ENCODE assay signal across 9 cellular contexts in genomic region chr2:236607471-236608307, GRCh38. TPM values are rescaled to one million over a fixed set of nuclear protein-coding genes. Genes with fewer than 3 reads are reported as not detected.
A peak's percentile ranks its signal among the peaks of the same experiment; 100 is the strongest.
DNase-seq lines count a peak whose midpoint lies in the region; ATAC-seq and TF ChIP-seq lines count a peak whose summit lies in the region.
"Had no signal": no experiment of that assay in that cellular context is flagged by ENCODE, and none has a peak within 500 bp of the region (broad histone marks: within the 10 kb centered on the region; RNA-seq: fewer than 3 reads in every experiment).

No MANE protein-coding gene starts in this region.

- no peak for ATAC-seq in GM21737 (IDR thresholded peaks at IDR 0.05; ENCODE audit: unreplicated experiment)
- ATAC-seq in HG03571 (IDR thresholded peaks at IDR 0.05; ENCODE audit: unreplicated experiment) = no peak

- TF ChIP-seq CTCF in GM13977 (IDR thresholded peaks at IDR 0.05; ENCODE audit: extremely low read depth, insufficient read depth, missing control alignments) (peak; percentile 4), fibroblast of mammary gland (conservative IDR thresholded peaks at IDR 0.05; ENCODE audit: control insufficient read depth, insufficient read depth, low read depth, low read length) (no peak)

- no peak overlapping the region for H3K4me3 ChIP-seq in fibroblast of mammary gland (ENCODE audit: control insufficient read depth, low read depth, low read length)
- no peak overlapping the region for H3K4me3 ChIP-seq in skeletal muscle cell (ENCODE audit: low read depth, low read length)

- DNase-seq in GM13977 (ENCODE audit: low spot score) (no peak), NOMO-1 treated with DMSO at 0.1 percent for 48 hours (lab: John Stamatoyannopoulos, UW; ENCODE audit: unreplicated experiment) (peak; percentile 41), fibroblast of mammary gland (ENCODE audit: low read depth) (peak; percentile 73), skeletal muscle cell (ENCODE audit: low read depth) (peak; percentile 19), SK-N-DZ (ENCODE audit: low spot score) (no peak)
- DNase-seq: activated B cell treated with CpG ODN at 0.5 μM for 24 hours; activated naive CD4-positive, alpha-beta T cell treated with anti-CD3 and anti-CD28 coated beads, Interleukin-2, amount 50 U/mL, for 16 hours had no signal

- in situ Hi-C loops in GM13977 (cut with MboI; ENCODE audit: low pct_unique_long_range_greater_than_20kb, low sequenced_read_pairs, unreplicated experiment) = no loop called here

RNA-seq across cellular contexts. Expression of gene ACKR3, which starts 38.1 kb away (rescaled TPM):
- polyA plus RNA-seq in SK-N-DZ (2014; cell fraction: cytosol; rRNA removed) = 0.93 and 1.4 TPM in 2 replicates
- 1.5 and 1.9 TPM in 2 replicates for polyA plus RNA-seq in SK-N-DZ (2014; cell fraction: nucleus; rRNA removed)

Comparison
In these comparisons a context has a peak if more than half of its experiments do, and no peak if none do; other contexts are left out.
1. DNase-seq: peak in NOMO-1 treated with DMSO at 0.1 percent for 48 hours (single experiment), fibroblast of mammary gland (single experiment) and skeletal muscle cell (single experiment); none in GM13977 (single experiment) and SK-N-DZ (single experiment).